ENCODE assay signal across 10 cellular contexts in the genomic region with DNA sequence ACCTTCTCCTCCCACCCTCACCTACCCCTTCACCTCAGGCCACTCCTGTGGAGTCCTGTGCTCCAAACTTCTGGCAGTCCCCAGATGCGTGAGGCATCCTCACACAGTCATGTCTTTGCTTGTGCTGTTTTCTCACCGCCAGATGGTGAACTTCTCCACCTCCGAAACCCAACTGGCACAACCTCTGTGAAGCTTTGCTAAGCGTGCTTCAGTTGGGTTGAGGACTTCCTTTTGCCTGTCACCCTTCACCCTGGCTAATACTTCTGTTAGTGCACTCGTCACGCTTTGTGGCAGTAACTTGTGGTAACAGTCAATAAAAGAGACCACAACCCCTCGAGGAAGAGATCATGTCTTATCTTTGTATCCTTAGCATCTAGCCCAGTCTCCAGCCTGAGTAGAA. TPM values are rescaled to one million over a fixed set of nuclear protein-coding genes. Genes with fewer than 3 reads are reported as not detected.
A peak's percentile ranks its signal among the peaks of the same experiment; 100 is the strongest.
DNase-seq lines count a peak whose midpoint lies in the region; ATAC-seq and TF ChIP-seq lines count a peak whose summit lies in the region.
"Had no signal": no experiment of that assay in that cellular context is flagged by ENCODE, and none has a peak within 500 bp of the region (broad histone marks: within the 10 kb centered on the region; RNA-seq: fewer than 3 reads in every experiment).

No MANE protein-coding gene starts in this region.

- no peaks in the 10 kb centered on the region for H3K9me3 Mint-ChIP-seq in activated naive CD8-positive, alpha-beta T cell treated with anti-CD3 and anti-CD28 coated beads for 36 hours

- H3K4me3 Mint-ChIP-seq in activated naive CD8-positive, alpha-beta T cell treated with anti-CD3 and anti-CD28 coated beads for 36 hours, result no peak overlapping the region

- peaks cover 3% of the 10 kb centered on the region for H3K36me3 Mint-ChIP-seq in activated naive CD8-positive, alpha-beta T cell treated with anti-CD3 and anti-CD28 coated beads for 36 hours

- peak; percentile 64 for TF ChIP-seq CTCF in GM12872 (IDR thresholded peaks at IDR 0.05; ENCODE audit: insufficient read depth, low read depth, low read length)

- no peaks in the 10 kb centered on the region for H3K36me3 ChIP-seq in MG63

- H3K27me3 Mint-ChIP-seq in activated naive CD8-positive, alpha-beta T cell treated with anti-CD3 and anti-CD28 coated beads for 36 hours, result no peaks in the 10 kb centered on the region

- POLR2A ChIA-PET in HEK293T (lab: Yijun Ruan, JAX), result no interaction called here

- peaks cover 22% of the 10 kb centered on the region for H3K4me1 Mint-ChIP-seq in activated naive CD8-positive, alpha-beta T cell treated with anti-CD3 and anti-CD28 coated beads for 36 hours

- H3K27ac Mint-ChIP-seq in activated naive CD8-positive, alpha-beta T cell treated with anti-CD3 and anti-CD28 coated beads for 36 hours, result no peak overlapping the region

- CTCF ChIA-PET in HEK293T (lab: Yijun Ruan, JAX), result interaction anchor here (0.5 kb wide), 1 partner anchor 1055 kb away, joined by 5 read pairs; no protein-coding TSS in a partner anchor

- peak; percentile 56 for ATAC-seq in HG02840 (IDR thresholded peaks at IDR 0.05; ENCODE audit: low FRiP score, unreplicated experiment)

- peak; percentile 72 for DNase-seq in OCI-M1 (lab: John Stamatoyannopoulos, UW)
- DNase-seq in activated naive CD8-positive, alpha-beta T cell treated with anti-CD3 and anti-CD28 coated beads for 36 hours, result peak; percentile 34
- no peak for DNase-seq in NCI-H1048 (lab: John Stamatoyannopoulos, UW)
- no peak for DNase-seq in MG63
- DNase-seq in SHP77 treated with DMSO at 0.1 percent for 48 hours (lab: John Stamatoyannopoulos, UW), result no peak
- no peak for DNase-seq in HEK293T (ENCODE audit: extremely low spot score)

- no peaks in the 10 kb centered on the region for H3K27me3 ChIP-seq in MG63

- no peaks in the 10 kb centered on the region for H3K9me3 ChIP-seq in MG63

- no peak overlapping the region for H3K4me3 ChIP-seq in MG63

TF ChIP-seq in HEK293T, 16 proteins besides CTCF, POLR2A, EP300 and RAD21:
- TF ChIP-seq FOXM1 (IDR thresholded peaks at IDR 0.05; ENCODE audit: borderline replicate concordance) (no peak), ELF4 (IDR thresholded peaks at IDR 0.05) (no peak), ARNT (IDR thresholded peaks at IDR 0.05) (no peak), SP1 (IDR thresholded peaks at IDR 0.05) (no peak), SUZ12 (IDR thresholded peaks at IDR 0.05) (no peak), TARDBP (IDR thresholded peaks at IDR 0.05) (no peak), CTBP1 (IDR thresholded peaks at IDR 0.05; ENCODE audit: borderline replicate concordance) (no peak), HDGF (IDR thresholded peaks at IDR 0.05; ENCODE audit: borderline replicate concordance) (no peak), ZNF384 (IDR thresholded peaks at IDR 0.05) (no peak), LEF1 (IDR thresholded peaks at IDR 0.05; ENCODE audit: borderline replicate concordance) (no peak), FOXK2 (IDR thresholded peaks at IDR 0.05) (no peak), FOXA1 (IDR thresholded peaks at IDR 0.05) (no peak), BHLHE40 (IDR thresholded peaks at IDR 0.05; ENCODE audit: borderline replicate concordance) (no peak), L3MBTL2 (conservative IDR thresholded peaks at IDR 0.05) (no peak), NFRKB (IDR thresholded peaks at IDR 0.05) (no peak)
- TF ChIP-seq, protein P1, sequence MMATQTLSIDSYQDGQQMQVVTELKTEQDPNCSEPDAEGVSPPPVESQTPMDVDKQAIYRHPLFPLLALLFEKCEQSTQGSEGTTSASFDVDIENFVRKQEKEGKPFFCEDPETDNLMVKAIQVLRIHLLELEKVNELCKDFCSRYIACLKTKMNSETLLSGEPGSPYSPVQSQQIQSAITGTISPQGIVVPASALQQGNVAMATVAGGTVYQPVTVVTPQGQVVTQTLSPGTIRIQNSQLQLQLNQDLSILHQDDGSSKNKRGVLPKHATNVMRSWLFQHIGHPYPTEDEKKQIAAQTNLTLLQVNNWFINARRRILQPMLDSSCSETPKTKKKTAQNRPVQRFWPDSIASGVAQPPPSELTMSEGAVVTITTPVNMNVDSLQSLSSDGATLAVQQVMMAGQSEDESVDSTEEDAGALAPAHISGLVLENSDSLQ (IDR thresholded peaks at IDR 0.05), result no peak
TF ChIP-seq in HEK293T: peak in this region for 0.

RNA-seq across cellular contexts. Expression of a gene that starts 42.0 kb away (rescaled TPM):
- total RNA-seq in activated naive CD8-positive, alpha-beta T cell treated with anti-CD3 and anti-CD28 coated beads for 36 hours, result under 1 TPM; 0.16 to 0.30 TPM
- total RNA-seq in MG63 (2014; rRNA removed; shearing (Covaris generic); ENCODE audit: low replicate concordance), result not detected in 2 replicates

RNA-seq across cellular contexts. Expression of a gene that starts 56.5 kb away (rescaled TPM):
- not detected for total RNA-seq in activated naive CD8-positive, alpha-beta T cell treated with anti-CD3 and anti-CD28 coated beads for 36 hours
- not detected in 2 replicates for total RNA-seq in MG63 (2014; rRNA removed; shearing (Covaris generic); ENCODE audit: low replicate concordance)
- total RNA-seq: bronchial epithelial cell, pulmonary artery endothelial cell had no signal

Comparison
In these comparisons a context has a peak if more than half of its experiments do, and no peak if none do; other contexts are left out.
1. DNase-seq: peak in OCI-M1 (single experiment) and activated naive CD8-positive, alpha-beta T cell treated with anti-CD3 and anti-CD28 coated beads for 36 hours (single experiment); none in NCI-H1048 (single experiment), MG63 (single experiment), SHP77 treated with DMSO at 0.1 percent for 48 hours (single experiment) and HEK293T (single experiment).